7 cellular contexts compared by ENCODE assay signal in genomic region chr3:16774536-16774935, GRCh38.
DNase-seq lines count a peak whose midpoint lies in the region; ATAC-seq and TF ChIP-seq lines count a peak whose summit lies in the region.
"Not testable (repeated sequence)": the region's sequence is repeated elsewhere in the genome, so short reads cannot be mapped to it uniquely, and the experiment has no call there.

No MANE protein-coding gene starts in this region.

- not testable (repeated sequence) for H3K27me3 ChIP-seq in CD8-positive, alpha-beta T cell (ENCODE audit: insufficient read depth, low read length); naive thymus-derived CD4-positive, alpha-beta T cell (ENCODE audit: control insufficient read depth in 2 of 2, insufficient read depth in 2 of 2, low read length in 2 of 2)

- CTCF ChIA-PET in CD8-positive, alpha-beta T cell (lab: Charles Lee), result not testable (repeated sequence)
- CTCF ChIA-PET in activated CD8-positive, alpha-beta T cell treated with anti-CD3 and anti-CD28 coated beads for 36 hours (lab: Charles Lee), result interaction anchor here (1.3 kb wide), 1 partner anchor 9 kb away, joined by 3 read pairs; no protein-coding TSS in a partner anchor
- CTCF ChIA-PET in naive thymus-derived CD4-positive, alpha-beta T cell (lab: Charles Lee), result interaction anchor here (0.6 to 1.0 kb wide), 2 partner anchors 35 to 344 kb away, joined by 3 read pairs; no protein-coding TSS in a partner anchor

- H3K4me1 Mint-ChIP-seq in CD8-positive, alpha-beta T cell (ENCODE audit: low read depth), result peaks cover 16% of the 10 kb centered on the region
- H3K4me1 Mint-ChIP-seq in activated CD8-positive, alpha-beta T cell treated with anti-CD3 and anti-CD28 coated beads for 36 hours (ENCODE audit: low read depth), result peaks cover 11% of the 10 kb centered on the region
- H3K4me1 Mint-ChIP-seq in activated T-cell treated with anti-CD3 and anti-CD28 coated beads, Interleukin-2, amount 50 U/mL, for 72 hours (ENCODE audit: low read depth), result peaks cover 11% of the 10 kb centered on the region
- peaks cover 19% of the 10 kb centered on the region for H3K4me1 Mint-ChIP-seq in activated naive CD8-positive, alpha-beta T cell treated with anti-CD3 and anti-CD28 coated beads for 36 hours
- H3K4me1 Mint-ChIP-seq in naive thymus-derived CD4-positive, alpha-beta T cell, result peaks cover 10 to 24% (median 17%) of the 10 kb centered on the region in 7 donors

- not testable (repeated sequence) for TF ChIP-seq CTCF in CD8-positive, alpha-beta T cell (IDR thresholded peaks at IDR 0.05); NB4 (IDR thresholded peaks at IDR 0.05; ENCODE audit: low read depth, low read length); activated CD8-positive, alpha-beta T cell treated with anti-CD3 and anti-CD28 coated beads for 36 hours (IDR thresholded peaks at IDR 0.05)

- H3K27me3 Mint-ChIP-seq in CD8-positive, alpha-beta T cell (ENCODE audit: low read depth); activated CD8-positive, alpha-beta T cell treated with anti-CD3 and anti-CD28 coated beads for 36 hours: not testable (repeated sequence)
- H3K27me3 Mint-ChIP-seq in activated T-cell treated with anti-CD3 and anti-CD28 coated beads, Interleukin-2, amount 50 U/mL, for 72 hours (ENCODE audit: low read depth), result peaks cover 16% of the 10 kb centered on the region
- peaks cover 13% of the 10 kb centered on the region for H3K27me3 Mint-ChIP-seq in activated naive CD8-positive, alpha-beta T cell treated with anti-CD3 and anti-CD28 coated beads for 36 hours
- H3K27me3 Mint-ChIP-seq in naive thymus-derived CD4-positive, alpha-beta T cell, result peaks cover 6 to 21% (median 12%) of the 10 kb centered on the region in 5 donors

- peak overlapping the region; percentile 56 for H3K27ac Mint-ChIP-seq in CD8-positive, alpha-beta T cell
- H3K27ac Mint-ChIP-seq in activated CD8-positive, alpha-beta T cell treated with anti-CD3 and anti-CD28 coated beads for 36 hours, result peak overlapping the region; percentile 4
- not testable (repeated sequence) for H3K27ac Mint-ChIP-seq in activated T-cell treated with anti-CD3 and anti-CD28 coated beads, Interleukin-2, amount 50 U/mL, for 72 hours
- H3K27ac Mint-ChIP-seq in activated naive CD8-positive, alpha-beta T cell treated with anti-CD3 and anti-CD28 coated beads for 36 hours, result peak overlapping the region; percentile 52
- peak overlapping the region in 4 of 9 donors; percentile 16 to 74 (median 50) for H3K27ac Mint-ChIP-seq in naive thymus-derived CD4-positive, alpha-beta T cell

- H3K4me3 Mint-ChIP-seq in CD8-positive, alpha-beta T cell, result peak overlapping the region; percentile 78
- H3K4me3 Mint-ChIP-seq in activated CD8-positive, alpha-beta T cell treated with anti-CD3 and anti-CD28 coated beads for 36 hours, result peak overlapping the region; percentile 40
- peak overlapping the region in 1 of 2 donors; percentile 46 for H3K4me3 Mint-ChIP-seq in activated T-cell treated with anti-CD3 and anti-CD28 coated beads, Interleukin-2, amount 50 U/mL, for 72 hours
- peak overlapping the region; percentile 55 for H3K4me3 Mint-ChIP-seq in activated naive CD8-positive, alpha-beta T cell treated with anti-CD3 and anti-CD28 coated beads for 36 hours
- H3K4me3 Mint-ChIP-seq in naive thymus-derived CD4-positive, alpha-beta T cell, result peak overlapping the region in 9 of 10 donors; percentile 36 to 88 (median 73)

- not testable (repeated sequence) for TF ChIP-seq POLR2A in NB4 (IDR thresholded peaks at IDR 0.05; ENCODE audit: extremely low read depth, insufficient read length)

- not testable (repeated sequence) for H3K4me1 ChIP-seq in CD8-positive, alpha-beta T cell (ENCODE audit: insufficient read depth, low read length); naive thymus-derived CD4-positive, alpha-beta T cell (ENCODE audit: control insufficient read depth in 2 of 2, insufficient read depth in 2 of 2, low read length in 2 of 2)

- POLR2A ChIA-PET in CD8-positive, alpha-beta T cell (lab: Charles Lee), result interaction anchor here (1.3 kb wide), 1 partner anchor 265 kb away, joined by 3 read pairs; no protein-coding TSS in a partner anchor
- POLR2A ChIA-PET in activated CD8-positive, alpha-beta T cell treated with anti-CD3 and anti-CD28 coated beads for 36 hours (lab: Charles Lee), result not testable (repeated sequence)
- POLR2A ChIA-PET in naive thymus-derived CD4-positive, alpha-beta T cell (lab: Charles Lee), result interaction anchor here (0.6 kb wide), 2 partner anchors 27 to 265 kb away, joined by 3 read pairs; no protein-coding TSS in a partner anchor

- not testable (repeated sequence) for H3K27ac ChIP-seq in CD8-positive, alpha-beta T cell (ENCODE audit: low read depth, low read length); naive thymus-derived CD4-positive, alpha-beta T cell (ENCODE audit: low read depth, low read length)

- H3K9me3 Mint-ChIP-seq in CD8-positive, alpha-beta T cell; activated CD8-positive, alpha-beta T cell treated with anti-CD3 and anti-CD28 coated beads for 36 hours; activated T-cell treated with anti-CD3 and anti-CD28 coated beads, Interleukin-2, amount 50 U/mL, for 72 hours; activated naive CD8-positive, alpha-beta T cell treated with anti-CD3 and anti-CD28 coated beads for 36 hours; naive thymus-derived CD4-positive, alpha-beta T cell: not testable (repeated sequence)

- not testable (repeated sequence) for DNase-seq in CD8-positive, alpha-beta T cell
- DNase-seq in NB4 (ENCODE audit: low read depth), result peak; percentile 28
- peak; percentile 52 for DNase-seq in activated CD8-positive, alpha-beta T cell treated with anti-CD3 and anti-CD28 coated beads for 36 hours
- peak; percentile 12 for DNase-seq in activated T-cell treated with anti-CD3 and anti-CD28 coated beads, Interleukin-2, amount 50 U/mL, for 72 hours
- DNase-seq in activated naive CD8-positive, alpha-beta T cell treated with anti-CD3 and anti-CD28 coated beads for 36 hours, result peak; percentile 13
- DNase-seq in naive thymus-derived CD4-positive, alpha-beta T cell, result peak in 2 of 9 donors; percentile 2 to 4
- DNase-seq in stimulated activated CD8-positive, alpha-beta memory T cell treated with anti-CD3 and anti-CD28 coated beads, Interleukin-4, amount 100 ng/mL, for 24 hours (ENCODE audit: low read depth), result peak; percentile 7

- not testable (repeated sequence) for H3K36me3 Mint-ChIP-seq in CD8-positive, alpha-beta T cell; activated CD8-positive, alpha-beta T cell treated with anti-CD3 and anti-CD28 coated beads for 36 hours (ENCODE audit: low read depth); activated T-cell treated with anti-CD3 and anti-CD28 coated beads, Interleukin-2, amount 50 U/mL, for 72 hours (ENCODE audit: insufficient read depth in 2 of 2); activated naive CD8-positive, alpha-beta T cell treated with anti-CD3 and anti-CD28 coated beads for 36 hours; naive thymus-derived CD4-positive, alpha-beta T cell

- intact Hi-C loops in CD8-positive, alpha-beta T cell (cut with DNase I, micrococcal nuclease); activated CD8-positive, alpha-beta T cell treated with anti-CD3 and anti-CD28 coated beads for 36 hours (cut with micrococcal nuclease); naive thymus-derived CD4-positive, alpha-beta T cell (cut with micrococcal nuclease): not testable (repeated sequence)

- ATAC-seq in CD8-positive, alpha-beta T cell; activated CD8-positive, alpha-beta T cell treated with anti-CD3 and anti-CD28 coated beads for 36 hours; activated T-cell treated with anti-CD3 and anti-CD28 coated beads, Interleukin-2, amount 50 U/mL, for 72 hours (replicated peaks in 1 of 2); naive thymus-derived CD4-positive, alpha-beta T cell: not testable (repeated sequence)

- not testable (repeated sequence) for H3K9me3 ChIP-seq in CD8-positive, alpha-beta T cell (ENCODE audit: low read length); naive thymus-derived CD4-positive, alpha-beta T cell (ENCODE audit: control insufficient read depth in 2 of 3, low read length in 3 of 3)

- H3K4me3 ChIP-seq in CD8-positive, alpha-beta T cell (ENCODE audit: low read depth, low read length); NB4 (ENCODE audit: low read depth, low read length); naive thymus-derived CD4-positive, alpha-beta T cell (ENCODE audit: low read length): not testable (repeated sequence)

- H3K36me3 ChIP-seq in CD8-positive, alpha-beta T cell (ENCODE audit: insufficient read depth, low read length); naive thymus-derived CD4-positive, alpha-beta T cell (ENCODE audit: control insufficient read depth in 2 of 3, insufficient read depth in 3 of 3, low read length in 3 of 3): not testable (repeated sequence)
